In genomic region chr9:112380771-112381181, GRCh38 we compare ENCODE assay signal across 7 cellular contexts. TPM values are rescaled to one million over a fixed set of nuclear protein-coding genes. Genes with fewer than 3 reads are reported as not detected.
DNase-seq lines count a peak whose midpoint lies in the region; ATAC-seq, FAIRE-seq and TF ChIP-seq lines count a peak whose summit lies in the region.

No MANE protein-coding gene starts in this region.

- H3K9me3 ChIP-seq in lung (ENCODE audit: control insufficient read depth in 2 of 2, insufficient read depth in 1 of 2, low read length in 1 of 2): no peaks in the 10 kb centered on the region
- no peaks in the 10 kb centered on the region for H3K9me3 ChIP-seq in upper lobe of right lung

- intact Hi-C loops in upper lobe of right lung (cut with DNase I): no loop called here

- DNase-seq in GM12892 (ENCODE audit: insufficient read length): no peak
- peak; percentile 25 for DNase-seq in NCI-H2227 treated with DMSO at 0.1 percent for 48 hours (lab: John Stamatoyannopoulos, UW)
- DNase-seq in caudate nucleus (lab: John Stamatoyannopoulos, UW): peak in 8 of 61 donors; percentile 1 to 49 (median 9)
- no peak for DNase-seq in lung (ENCODE audit: low spot score)
- no peak for DNase-seq in upper lobe of right lung

- ATAC-seq in lung (ENCODE audit: insufficient read depth, low FRiP score) (no peak), upper lobe of right lung (no peak), HG02588 (IDR thresholded peaks at IDR 0.05; ENCODE audit: unreplicated experiment) (no peak), HG03135 (IDR thresholded peaks at IDR 0.05; ENCODE audit: unreplicated experiment) (no peak)

- H3K4me1 ChIP-seq in lung (ENCODE audit: control insufficient read depth in 2 of 2, insufficient read depth in 2 of 2, low read length in 2 of 2) (peaks cover 5 to 19% of the 10 kb centered on the region in 2 donors), upper lobe of right lung (peaks cover 42% of the 10 kb centered on the region)

- TF ChIP-seq POLR2A in GM12892 (IDR thresholded peaks at IDR 0.05; ENCODE audit: low read depth, low read length): 0 out of 2 replicates have a peak, but pooled peaks have one; percentile 43

- H3K4me3 ChIP-seq in lung (no peak overlapping the region), upper lobe of right lung (peak overlapping the region; percentile 93)

- TF ChIP-seq CTCF in lung (IDR thresholded peaks at IDR 0.05; ENCODE audit: control extremely low read depth, extremely low read depth) (no peak), upper lobe of right lung (IDR thresholded peaks at IDR 0.05) (no peak)

- WGBS in lung, 2 donors: 24 to 25% methylated on average over 6 of the region's 6 CpGs

- peak overlapping the region; percentile 89 for H3K27ac ChIP-seq in caudate nucleus (ENCODE audit: low read depth, low read length)
- H3K27ac ChIP-seq in lung (ENCODE audit: low read depth in 1 of 2, low read length in 1 of 2): peak overlapping the region; percentile 73 to 94
- H3K27ac ChIP-seq in upper lobe of right lung: peak overlapping the region; percentile 99

- H3K36me3 ChIP-seq in lung (ENCODE audit: control insufficient read depth in 2 of 2, insufficient read depth in 2 of 2, low read length in 2 of 2) (peaks cover 1% of the 10 kb centered on the region in 2 donors), upper lobe of right lung (no peaks in the 10 kb centered on the region)

- H3K27me3 ChIP-seq in lung (ENCODE audit: control insufficient read depth, insufficient read depth) (no peaks in the 10 kb centered on the region), upper lobe of right lung (no peaks in the 10 kb centered on the region)

- peak; percentile 44 for FAIRE-seq in GM12892 (lab: Jason Lieb, UNC)

RNA-seq across cellular contexts. Expression of gene HSDL2, which starts 0.9 kb away (rescaled TPM):
- polyA plus RNA-seq in GM12892 (2012; ENCODE audit: missing spikeins): 40.5 TPM
- total RNA-seq in lung: 10 to 100 TPM; 31.4 to 58.6 TPM
- 10 to 100 TPM; 22.5 to 38.2 TPM for polyA plus RNA-seq in lung
- 56.3 TPM for total RNA-seq in upper lobe of right lung

RNA-seq across cellular contexts. Expression of gene PTBP3, which starts 47.4 kb away (rescaled TPM):
- polyA plus RNA-seq in GM12892 (2012; ENCODE audit: missing spikeins): 35.9 TPM
- 10 to 100 TPM; 71.3 to 75.1 TPM for total RNA-seq in lung
- 10 to 100 TPM; 12.4 to 22.4 TPM for polyA plus RNA-seq in lung
- total RNA-seq in upper lobe of right lung: 77.6 TPM
